1 cellular context compared by ENCODE assay signal in the genomic region with DNA sequence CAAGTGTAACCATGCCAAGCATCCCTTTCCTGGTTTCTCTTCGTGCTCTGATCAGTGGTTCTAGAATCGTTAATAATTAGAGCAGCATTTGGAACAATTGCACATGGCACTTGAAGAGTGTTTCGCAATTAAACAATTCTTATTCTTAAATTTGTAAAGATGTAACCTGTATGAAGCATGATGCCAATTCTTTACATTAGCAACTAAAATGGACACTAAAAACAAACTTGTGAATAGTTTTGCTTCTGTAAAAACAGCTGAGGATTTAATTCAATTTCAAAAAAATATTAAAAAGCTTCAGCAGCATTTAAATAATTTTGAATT.
TF ChIP-seq lines count a peak whose summit lies in the region.

No MANE protein-coding gene starts in this region.

TF ChIP-seq in GM12891, 5 proteins besides CTCF, POLR2A, EP300 and RAD21 (continued from another document):
- TF ChIP-seq POU2F2 (IDR thresholded peaks at IDR 0.05; ENCODE audit: low read depth, low read length) (no peak), POLR2AphosphoS5 (IDR thresholded peaks at IDR 0.05; ENCODE audit: low read depth, low read length) (no peak), TAF1 (IDR thresholded peaks at IDR 0.05; ENCODE audit: low read depth, low read length) (no peak), PAX5 (IDR thresholded peaks at IDR 0.05; ENCODE audit: insufficient read depth, low read length, severe bottlenecking) (no peak)
TF ChIP-seq in GM12891: peak in this region for 0.
